ENCODE assay signal across 1 cellular context in genomic region chr2:108423502-108424251, GRCh38.
TF ChIP-seq lines count a peak whose summit lies in the region.

No MANE protein-coding gene starts in this region.

TF ChIP-seq in HepG2, 621 proteins besides CTCF, POLR2A, EP300 and RAD21 (continued from another document and continues in another):
- TF ChIP-seq, protein P1, sequence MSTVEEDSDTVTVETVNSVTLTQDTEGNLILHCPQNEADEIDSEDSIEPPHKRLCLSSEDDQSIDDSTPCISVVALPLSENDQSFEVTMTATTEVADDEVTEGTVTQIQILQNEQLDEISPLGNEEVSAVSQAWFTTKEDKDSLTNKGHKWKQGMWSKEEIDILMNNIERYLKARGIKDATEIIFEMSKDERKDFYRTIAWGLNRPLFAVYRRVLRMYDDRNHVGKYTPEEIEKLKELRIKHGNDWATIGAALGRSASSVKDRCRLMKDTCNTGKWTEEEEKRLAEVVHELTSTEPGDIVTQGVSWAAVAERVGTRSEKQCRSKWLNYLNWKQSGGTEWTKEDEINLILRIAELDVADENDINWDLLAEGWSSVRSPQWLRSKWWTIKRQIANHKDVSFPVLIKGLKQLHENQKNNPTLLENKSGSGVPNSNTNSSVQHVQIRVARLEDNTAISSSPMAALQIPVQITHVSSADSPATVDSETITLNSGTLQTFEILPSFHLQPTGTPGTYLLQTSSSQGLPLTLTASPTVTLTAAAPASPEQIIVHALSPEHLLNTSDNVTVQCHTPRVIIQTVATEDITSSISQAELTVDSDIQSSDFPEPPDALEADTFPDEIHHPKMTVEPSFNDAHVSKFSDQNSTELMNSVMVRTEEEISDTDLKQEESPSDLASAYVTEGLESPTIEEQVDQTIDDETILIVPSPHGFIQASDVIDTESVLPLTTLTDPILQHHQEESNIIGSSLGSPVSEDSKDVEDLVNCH (CRISPR knock-in tag; IDR thresholded peaks at IDR 0.05) = no peak
- peak; percentile 60; the same call in 1 of the 2 replicates for TF ChIP-seq IRF2 (CRISPR knock-in tag; IDR thresholded peaks at IDR 0.05)
- 0 out of 2 replicates have a peak, but pooled peaks have one; percentile 2 for TF ChIP-seq ZNF274 (CRISPR knock-in tag; IDR thresholded peaks at IDR 0.05)
- TF ChIP-seq CREM (IDR thresholded peaks at IDR 0.05) = 0 out of 2 replicates have a peak, but pooled peaks have one; percentile 32
- no peak for TF ChIP-seq CREM (CRISPR knock-in tag; IDR thresholded peaks at IDR 0.05)
- 0 out of 2 replicates have a peak, but pooled peaks have one; percentile 79 for TF ChIP-seq IRF1 (CRISPR knock-in tag; IDR thresholded peaks at IDR 0.05; ENCODE audit: low read depth)
- TF ChIP-seq RFXAP (CRISPR knock-in tag; IDR thresholded peaks at IDR 0.05; ENCODE audit: borderline replicate concordance) = no peak
- no peak for TF ChIP-seq ZNF10 (CRISPR knock-in tag; IDR thresholded peaks at IDR 0.05; ENCODE audit: borderline replicate concordance, low read depth)
- TF ChIP-seq FOXM1 (CRISPR knock-in tag; IDR thresholded peaks at IDR 0.05) = no peak
- TF ChIP-seq KDM5A (IDR thresholded peaks at IDR 0.05; ENCODE audit: borderline replicate concordance, low read length) = no peak
- 0 out of 2 replicates have a peak, but pooled peaks have one; percentile 66 for TF ChIP-seq ZNF678 (CRISPR knock-in tag; IDR thresholded peaks at IDR 0.05)
- no peak for TF ChIP-seq ZBTB20 (CRISPR knock-in tag; IDR thresholded peaks at IDR 0.05; ENCODE audit: borderline replicate concordance, low read depth)
- TF ChIP-seq, protein P2, sequence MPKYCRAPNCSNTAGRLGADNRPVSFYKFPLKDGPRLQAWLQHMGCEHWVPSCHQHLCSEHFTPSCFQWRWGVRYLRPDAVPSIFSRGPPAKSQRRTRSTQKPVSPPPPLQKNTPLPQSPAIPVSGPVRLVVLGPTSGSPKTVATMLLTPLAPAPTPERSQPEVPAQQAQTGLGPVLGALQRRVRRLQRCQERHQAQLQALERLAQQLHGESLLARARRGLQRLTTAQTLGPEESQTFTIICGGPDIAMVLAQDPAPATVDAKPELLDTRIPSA (CRISPR knock-in tag; IDR thresholded peaks at IDR 0.05; ENCODE audit: borderline replicate concordance) = no peak
- peak; percentile 83 for TF ChIP-seq PAXIP1 (CRISPR knock-in tag; conservative IDR thresholded peaks at IDR 0.05)
- TF ChIP-seq ZNF549 (CRISPR knock-in tag; IDR thresholded peaks at IDR 0.05) = peak; percentile 23; the same call in 1 of the 2 replicates
- TF ChIP-seq ZNF781 (CRISPR knock-in tag; IDR thresholded peaks at IDR 0.05; ENCODE audit: borderline replicate concordance, not compliant biosample characterization) = no peak
- TF ChIP-seq, protein P3, sequence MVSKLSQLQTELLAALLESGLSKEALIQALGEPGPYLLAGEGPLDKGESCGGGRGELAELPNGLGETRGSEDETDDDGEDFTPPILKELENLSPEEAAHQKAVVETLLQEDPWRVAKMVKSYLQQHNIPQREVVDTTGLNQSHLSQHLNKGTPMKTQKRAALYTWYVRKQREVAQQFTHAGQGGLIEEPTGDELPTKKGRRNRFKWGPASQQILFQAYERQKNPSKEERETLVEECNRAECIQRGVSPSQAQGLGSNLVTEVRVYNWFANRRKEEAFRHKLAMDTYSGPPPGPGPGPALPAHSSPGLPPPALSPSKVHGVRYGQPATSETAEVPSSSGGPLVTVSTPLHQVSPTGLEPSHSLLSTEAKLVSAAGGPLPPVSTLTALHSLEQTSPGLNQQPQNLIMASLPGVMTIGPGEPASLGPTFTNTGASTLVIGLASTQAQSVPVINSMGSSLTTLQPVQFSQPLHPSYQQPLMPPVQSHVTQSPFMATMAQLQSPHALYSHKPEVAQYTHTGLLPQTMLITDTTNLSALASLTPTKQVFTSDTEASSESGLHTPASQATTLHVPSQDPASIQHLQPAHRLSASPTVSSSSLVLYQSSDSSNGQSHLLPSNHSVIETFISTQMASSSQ (IDR thresholded peaks at IDR 0.05; ENCODE audit: low read depth) = no peak
- TF ChIP-seq, protein P3 (CRISPR knock-in tag; IDR thresholded peaks at IDR 0.05; ENCODE audit: borderline replicate concordance) = peak; percentile 26; the same call in 1 of the 2 replicates
- TF ChIP-seq ZNF777 (CRISPR knock-in tag; IDR thresholded peaks at IDR 0.05) = no peak
- TF ChIP-seq LCORL (IDR thresholded peaks at IDR 0.05) = no peak
- TF ChIP-seq LCORL (CRISPR knock-in tag; IDR thresholded peaks at IDR 0.05) = peak; percentile 83
- TF ChIP-seq BCL6 (CRISPR knock-in tag; IDR thresholded peaks at IDR 0.05) = peak; percentile 28; the same call in 1 of the 2 replicates
- TF ChIP-seq HIVEP1 (CRISPR knock-in tag; IDR thresholded peaks at IDR 0.05) = no peak
- TF ChIP-seq MIER3 (CRISPR knock-in tag; IDR thresholded peaks at IDR 0.05; ENCODE audit: borderline replicate concordance) = peak; percentile 74; the same call in 1 of the 2 replicates
- TF ChIP-seq ZNF567 (CRISPR knock-in tag; IDR thresholded peaks at IDR 0.05; ENCODE audit: borderline replicate concordance) = no peak
- no peak for TF ChIP-seq NR1H2 (CRISPR knock-in tag; IDR thresholded peaks at IDR 0.05; ENCODE audit: borderline replicate concordance, low read depth)
- TF ChIP-seq, protein P4, sequence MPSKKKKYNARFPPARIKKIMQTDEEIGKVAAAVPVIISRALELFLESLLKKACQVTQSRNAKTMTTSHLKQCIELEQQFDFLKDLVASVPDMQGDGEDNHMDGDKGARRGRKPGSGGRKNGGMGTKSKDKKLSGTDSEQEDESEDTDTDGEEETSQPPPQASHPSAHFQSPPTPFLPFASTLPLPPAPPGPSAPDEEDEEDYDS (CRISPR knock-in tag; IDR thresholded peaks at IDR 0.05) = peak; percentile 66; the same call in 1 of the 2 replicates
- TF ChIP-seq SMC3 (IDR thresholded peaks at IDR 0.05; ENCODE audit: low read length) = 0 out of 2 replicates have a peak, but pooled peaks have one; percentile 20
- TF ChIP-seq REXO4 (CRISPR knock-in tag; IDR thresholded peaks at IDR 0.05; ENCODE audit: borderline replicate concordance) = no peak
- no peak for TF ChIP-seq ZNF34 (CRISPR knock-in tag; IDR thresholded peaks at IDR 0.05; ENCODE audit: borderline replicate concordance)
- no peak for TF ChIP-seq ZNF512B (CRISPR knock-in tag; IDR thresholded peaks at IDR 0.05; ENCODE audit: borderline replicate concordance)
- no peak for TF ChIP-seq REL (CRISPR knock-in tag; conservative IDR thresholded peaks at IDR 0.05)
- TF ChIP-seq KDM6A (CRISPR knock-in tag; IDR thresholded peaks at IDR 0.05; ENCODE audit: low read depth) = peak; percentile 77; the same call in 1 of the 2 replicates
- TF ChIP-seq ZBTB7B (CRISPR knock-in tag; IDR thresholded peaks at IDR 0.05) = no peak
- TF ChIP-seq, protein P5, sequence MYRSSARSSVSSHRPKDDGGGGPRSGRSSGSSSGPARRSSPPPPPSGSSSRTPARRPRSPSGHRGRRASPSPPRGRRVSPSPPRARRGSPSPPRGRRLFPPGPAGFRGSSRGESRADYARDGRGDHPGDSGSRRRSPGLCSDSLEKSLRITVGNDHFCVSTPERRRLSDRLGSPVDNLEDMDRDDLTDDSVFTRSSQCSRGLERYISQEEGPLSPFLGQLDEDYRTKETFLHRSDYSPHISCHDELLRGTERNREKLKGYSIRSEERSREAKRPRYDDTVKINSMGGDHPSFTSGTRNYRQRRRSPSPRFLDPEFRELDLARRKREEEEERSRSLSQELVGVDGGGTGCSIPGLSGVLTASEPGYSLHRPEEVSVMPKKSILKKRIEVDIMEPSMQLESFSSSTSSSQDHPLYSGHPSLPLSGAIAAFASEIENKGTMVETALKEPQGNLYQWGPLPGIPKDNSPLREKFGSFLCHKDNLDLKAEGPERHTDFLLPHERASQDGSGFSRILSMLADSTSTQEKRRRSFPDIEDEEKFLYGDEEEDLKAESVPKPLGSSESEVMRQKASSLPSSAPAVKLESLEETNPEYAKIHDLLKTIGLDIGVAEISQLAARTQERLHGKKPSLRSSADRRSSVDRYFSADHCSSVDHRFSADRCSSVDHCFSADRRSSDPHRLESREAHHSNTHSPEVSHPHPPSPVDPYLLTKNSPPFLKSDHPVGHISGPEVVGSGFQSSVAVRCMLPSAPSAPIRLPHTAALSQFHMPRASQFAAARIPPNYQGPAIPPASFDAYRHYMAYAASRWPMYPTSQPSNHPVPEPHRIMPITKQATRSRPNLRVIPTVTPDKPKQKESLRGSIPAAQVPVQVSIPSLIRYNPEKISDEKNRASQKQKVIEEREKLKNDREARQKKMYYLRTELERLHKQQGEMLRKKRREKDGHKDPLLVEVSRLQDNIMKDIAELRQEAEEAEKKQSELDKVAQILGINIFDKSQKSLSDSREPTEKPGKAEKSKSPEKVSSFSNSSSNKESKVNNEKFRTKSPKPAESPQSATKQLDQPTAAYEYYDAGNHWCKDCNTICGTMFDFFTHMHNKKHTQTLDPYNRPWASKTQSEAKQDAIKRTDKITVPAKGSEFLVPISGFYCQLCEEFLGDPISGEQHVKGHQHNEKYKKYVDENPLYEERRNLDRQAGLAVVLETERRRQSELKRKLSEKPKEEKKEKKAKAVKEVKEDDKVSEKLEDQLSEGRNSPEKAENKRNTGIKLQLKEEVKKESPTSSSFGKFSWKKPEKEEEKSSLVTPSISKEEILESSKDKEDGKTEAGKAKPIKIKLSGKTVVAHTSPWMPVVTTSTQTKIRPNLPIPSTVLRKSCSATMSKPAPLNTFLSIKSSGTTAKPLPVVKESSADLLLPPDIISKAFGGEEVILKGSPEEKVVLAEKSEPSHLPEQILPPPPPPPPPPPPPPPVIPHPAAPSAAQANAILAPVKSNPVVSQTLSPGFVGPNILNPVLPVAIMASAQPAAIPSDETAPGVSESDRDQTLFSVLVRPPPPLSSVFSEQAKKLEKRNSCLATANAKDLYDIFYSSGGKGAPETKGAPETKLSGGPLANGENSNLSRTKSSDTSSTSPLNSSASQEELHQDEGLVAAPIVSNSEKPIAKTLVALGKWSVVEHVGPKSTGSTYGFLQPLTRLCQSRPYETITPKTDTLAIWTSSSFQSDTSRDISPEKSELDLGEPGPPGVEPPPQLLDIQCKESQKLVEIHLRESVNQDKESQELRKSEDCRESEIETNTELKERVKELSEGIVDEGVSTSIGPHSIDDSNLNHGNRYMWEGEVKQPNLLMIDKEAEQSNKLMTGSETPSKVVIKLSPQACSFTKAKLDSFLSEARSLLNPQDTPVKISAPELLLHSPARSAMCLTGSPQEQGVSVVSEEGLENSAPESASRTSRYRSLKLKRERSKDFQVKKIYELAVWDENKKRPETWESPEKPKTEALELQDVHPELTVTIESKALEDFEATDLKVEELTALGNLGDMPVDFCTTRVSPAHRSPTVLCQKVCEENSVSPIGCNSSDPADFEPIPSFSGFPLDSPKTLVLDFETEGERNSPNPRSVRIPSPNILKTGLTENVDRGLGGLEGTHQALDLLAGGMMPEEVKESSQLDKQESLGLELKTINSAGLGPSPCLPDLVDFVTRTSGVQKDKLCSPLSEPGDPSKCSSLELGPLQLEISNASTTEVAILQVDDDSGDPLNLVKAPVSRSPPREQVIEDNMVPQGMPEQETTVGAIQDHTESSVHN (CRISPR knock-in tag; IDR thresholded peaks at IDR 0.05) = no peak; the same call in 1 of the 2 replicates
